Comparison of ENCODE assay signal across 15 cellular contexts in genomic region chr20:3013771-3014170, GRCh38. TPM values are rescaled to one million over a fixed set of nuclear protein-coding genes. Genes with fewer than 3 reads are reported as not detected.
DNase-seq lines count a peak whose midpoint lies in the region; ATAC-seq lines count a peak whose summit lies in the region.
"Had no signal": no experiment of that assay in that cellular context is flagged by ENCODE, and none has a peak within 500 bp of the region (broad histone marks: within the 10 kb centered on the region; RNA-seq: fewer than 3 reads in every experiment).

No MANE protein-coding gene starts in this region.

- no peak for DNase-seq in activated T-cell treated with anti-CD3 and anti-CD28 coated beads, Interleukin-2, amount 50 U/mL, for 24 hours
- no peak for DNase-seq in activated T-cell treated with anti-CD3 and anti-CD28 coated beads, Interleukin-2, amount 50 U/mL, for 48 hours
- DNase-seq in activated T-helper 1 cell treated with anti-CD3 and anti-CD28 coated beads, Interleukin-12 subunit alpha, Interleukin-12 subunit beta, Interleukin-2, Interleukin-4 antibody, amounts not matched to agents 30 ng/mL and 10 ng/mL and 1 ng/mL, durations not matched to agents 14 hours and 24 hours and 36 hours (ENCODE audit: low spot score): no peak
- no peak for DNase-seq in activated T-helper 2 cell treated with anti-CD3 and anti-CD28 coated beads, Interferon-gamma antibody, Interleukin-2, Interleukin-4, amounts not matched to agents 10 μg/mL and 5 μg/mL and 100 μg/mL, durations not matched to agents 14 hours and 24 hours and 36 hours (ENCODE audit: low spot score)
- DNase-seq in stimulated activated effector memory CD8-positive, alpha-beta T cell treated with anti-CD3 and anti-CD28 coated beads, Interleukin-12 subunit alpha, Interleukin-12 subunit beta, amount 100 ng/mL, for 72 hours (ENCODE audit: low spot score in 2 of 2): no peak
- DNase-seq in epidermal melanocyte (ENCODE audit: insufficient read length, low spot score): no peak
- DNase-seq: BE2C; CD4-positive, alpha-beta memory T cell; DMS153; DMS79 treated with DMSO at 0.1 percent for 48 hours; EL; GOT3; H9 had no signal

- no peaks in the 10 kb centered on the region for H3K9me3 Mint-ChIP-seq in activated T-cell treated with anti-CD3 and anti-CD28 coated beads, Interleukin-2, amount 50 U/mL, for 24 hours
- no peaks in the 10 kb centered on the region for H3K9me3 Mint-ChIP-seq in activated T-helper 1 cell treated with anti-CD3 and anti-CD28 coated beads, Interleukin-12 subunit alpha, Interleukin-12 subunit beta, Interleukin-2, Interleukin-4 antibody, amounts not matched to agents 30 ng/mL and 10 ng/mL and 1 ng/mL, durations not matched to agents 14 hours and 24 hours and 36 hours
- H3K9me3 Mint-ChIP-seq in activated T-helper 2 cell treated with anti-CD3 and anti-CD28 coated beads, Interferon-gamma antibody, Interleukin-2, Interleukin-4, amounts not matched to agents 10 μg/mL and 5 μg/mL and 100 μg/mL, durations not matched to agents 14 hours and 24 hours and 36 hours: no peaks in the 10 kb centered on the region
- H3K9me3 Mint-ChIP-seq in stimulated activated effector memory CD8-positive, alpha-beta T cell treated with anti-CD3 and anti-CD28 coated beads, Interleukin-12 subunit alpha, Interleukin-12 subunit beta, amount 100 ng/mL, for 72 hours: no peaks in the 10 kb centered on the region
- H3K9me3 Mint-ChIP-seq: CD4-positive, alpha-beta memory T cell had no signal

- H3K27ac Mint-ChIP-seq in activated T-cell treated with anti-CD3 and anti-CD28 coated beads, Interleukin-2, amount 50 U/mL, for 24 hours: peak overlapping the region; percentile 92
- peak overlapping the region; percentile 2 for H3K27ac Mint-ChIP-seq in activated T-helper 1 cell treated with anti-CD3 and anti-CD28 coated beads, Interleukin-12 subunit alpha, Interleukin-12 subunit beta, Interleukin-2, Interleukin-4 antibody, amounts not matched to agents 30 ng/mL and 10 ng/mL and 1 ng/mL, durations not matched to agents 14 hours and 24 hours and 36 hours
- H3K27ac Mint-ChIP-seq in activated T-helper 2 cell treated with anti-CD3 and anti-CD28 coated beads, Interferon-gamma antibody, Interleukin-2, Interleukin-4, amounts not matched to agents 10 μg/mL and 5 μg/mL and 100 μg/mL, durations not matched to agents 14 hours and 24 hours and 36 hours: peak overlapping the region; percentile 71
- H3K27ac Mint-ChIP-seq in stimulated activated effector memory CD8-positive, alpha-beta T cell treated with anti-CD3 and anti-CD28 coated beads, Interleukin-12 subunit alpha, Interleukin-12 subunit beta, amount 100 ng/mL, for 72 hours: peak overlapping the region; percentile 91
- H3K27ac Mint-ChIP-seq: H9 had no signal

- no peak for ATAC-seq in stimulated activated effector memory CD8-positive, alpha-beta T cell treated with anti-CD3 and anti-CD28 coated beads, Interleukin-12 subunit alpha, Interleukin-12 subunit beta, amount 100 ng/mL, for 72 hours
- ATAC-seq: A549 had no signal

- H3K36me3 Mint-ChIP-seq in activated T-cell treated with anti-CD3 and anti-CD28 coated beads, Interleukin-2, amount 50 U/mL, for 24 hours (ENCODE audit: low read depth): peaks cover 79% of the 10 kb centered on the region
- H3K36me3 Mint-ChIP-seq in activated T-helper 1 cell treated with anti-CD3 and anti-CD28 coated beads, Interleukin-12 subunit alpha, Interleukin-12 subunit beta, Interleukin-2, Interleukin-4 antibody, amounts not matched to agents 30 ng/mL and 10 ng/mL and 1 ng/mL, durations not matched to agents 14 hours and 24 hours and 36 hours (ENCODE audit: low read depth): peaks cover 38% of the 10 kb centered on the region
- H3K36me3 Mint-ChIP-seq in activated T-helper 2 cell treated with anti-CD3 and anti-CD28 coated beads, Interferon-gamma antibody, Interleukin-2, Interleukin-4, amounts not matched to agents 10 μg/mL and 5 μg/mL and 100 μg/mL, durations not matched to agents 14 hours and 24 hours and 36 hours (ENCODE audit: low read depth): peaks cover 61% of the 10 kb centered on the region
- H3K36me3 Mint-ChIP-seq in stimulated activated effector memory CD8-positive, alpha-beta T cell treated with anti-CD3 and anti-CD28 coated beads, Interleukin-12 subunit alpha, Interleukin-12 subunit beta, amount 100 ng/mL, for 72 hours: peaks cover 82% of the 10 kb centered on the region

- intact Hi-C loops in activated T-helper 1 cell treated with anti-CD3 and anti-CD28 coated beads, Interleukin-12 subunit alpha, Interleukin-12 subunit beta, Interleukin-2, Interleukin-4 antibody, amounts not matched to agents 30 ng/mL and 10 ng/mL and 1 ng/mL, durations not matched to agents 14 hours and 24 hours and 36 hours (cut with micrococcal nuclease): loop anchor here (1.0 to 5.0 kb wide), 2 partner anchors 102 to 261 kb away; no protein-coding TSS in a partner anchor
- intact Hi-C loops in activated T-helper 2 cell treated with anti-CD3 and anti-CD28 coated beads, Interferon-gamma antibody, Interleukin-2, Interleukin-4, amounts not matched to agents 10 μg/mL and 5 μg/mL and 100 μg/mL, durations not matched to agents 14 hours and 24 hours and 36 hours (cut with micrococcal nuclease): loop anchor here (1.0 to 10.0 kb wide), 6 partner anchors 29 to 489 kb away; partner anchors contain the start of gene PTPRA

- no peak overlapping the region for H3K4me3 Mint-ChIP-seq in activated T-cell treated with anti-CD3 and anti-CD28 coated beads, Interleukin-2, amount 50 U/mL, for 24 hours
- no peak overlapping the region for H3K4me3 Mint-ChIP-seq in activated T-helper 1 cell treated with anti-CD3 and anti-CD28 coated beads, Interleukin-12 subunit alpha, Interleukin-12 subunit beta, Interleukin-2, Interleukin-4 antibody, amounts not matched to agents 30 ng/mL and 10 ng/mL and 1 ng/mL, durations not matched to agents 14 hours and 24 hours and 36 hours
- H3K4me3 Mint-ChIP-seq in activated T-helper 2 cell treated with anti-CD3 and anti-CD28 coated beads, Interferon-gamma antibody, Interleukin-2, Interleukin-4, amounts not matched to agents 10 μg/mL and 5 μg/mL and 100 μg/mL, durations not matched to agents 14 hours and 24 hours and 36 hours (ENCODE audit: low read depth): no peak overlapping the region
- no peak overlapping the region for H3K4me3 Mint-ChIP-seq in stimulated activated effector memory CD8-positive, alpha-beta T cell treated with anti-CD3 and anti-CD28 coated beads, Interleukin-12 subunit alpha, Interleukin-12 subunit beta, amount 100 ng/mL, for 72 hours
- H3K4me3 Mint-ChIP-seq: CD4-positive, alpha-beta memory T cell; H9 had no signal

- no peaks in the 10 kb centered on the region for H3K27me3 Mint-ChIP-seq in activated T-cell treated with anti-CD3 and anti-CD28 coated beads, Interleukin-2, amount 50 U/mL, for 24 hours
- H3K27me3 Mint-ChIP-seq in activated T-helper 1 cell treated with anti-CD3 and anti-CD28 coated beads, Interleukin-12 subunit alpha, Interleukin-12 subunit beta, Interleukin-2, Interleukin-4 antibody, amounts not matched to agents 30 ng/mL and 10 ng/mL and 1 ng/mL, durations not matched to agents 14 hours and 24 hours and 36 hours (ENCODE audit: insufficient read depth): no peaks in the 10 kb centered on the region
- H3K27me3 Mint-ChIP-seq in activated T-helper 2 cell treated with anti-CD3 and anti-CD28 coated beads, Interferon-gamma antibody, Interleukin-2, Interleukin-4, amounts not matched to agents 10 μg/mL and 5 μg/mL and 100 μg/mL, durations not matched to agents 14 hours and 24 hours and 36 hours (ENCODE audit: low read depth): no peaks in the 10 kb centered on the region
- H3K27me3 Mint-ChIP-seq: CD4-positive, alpha-beta memory T cell had no signal

- peaks cover 76% of the 10 kb centered on the region for H3K4me1 Mint-ChIP-seq in activated T-cell treated with anti-CD3 and anti-CD28 coated beads, Interleukin-2, amount 50 U/mL, for 24 hours (ENCODE audit: low read depth)
- peaks cover 46% of the 10 kb centered on the region for H3K4me1 Mint-ChIP-seq in activated T-helper 1 cell treated with anti-CD3 and anti-CD28 coated beads, Interleukin-12 subunit alpha, Interleukin-12 subunit beta, Interleukin-2, Interleukin-4 antibody, amounts not matched to agents 30 ng/mL and 10 ng/mL and 1 ng/mL, durations not matched to agents 14 hours and 24 hours and 36 hours (ENCODE audit: low read depth)
- H3K4me1 Mint-ChIP-seq in activated T-helper 2 cell treated with anti-CD3 and anti-CD28 coated beads, Interferon-gamma antibody, Interleukin-2, Interleukin-4, amounts not matched to agents 10 μg/mL and 5 μg/mL and 100 μg/mL, durations not matched to agents 14 hours and 24 hours and 36 hours (ENCODE audit: low read depth): peaks cover 59% of the 10 kb centered on the region
- H3K4me1 Mint-ChIP-seq in stimulated activated effector memory CD8-positive, alpha-beta T cell treated with anti-CD3 and anti-CD28 coated beads, Interleukin-12 subunit alpha, Interleukin-12 subunit beta, amount 100 ng/mL, for 72 hours: peaks cover 46% of the 10 kb centered on the region
- H3K4me1 Mint-ChIP-seq: H9 had no signal

RNA-seq across cellular contexts. Expression of gene GNRH2, which starts 29.7 kb away (rescaled TPM):
- 2.1 and 2.3 TPM in 2 replicates for total RNA-seq in activated T-helper 1 cell treated with anti-CD3 and anti-CD28 coated beads, Interleukin-12 subunit alpha, Interleukin-12 subunit beta, Interleukin-2, Interleukin-4 antibody, amounts not matched to agents 30 ng/mL and 10 ng/mL and 1 ng/mL, durations not matched to agents 14 hours and 24 hours and 36 hours
- 3.4 and 3.7 TPM in 2 replicates for total RNA-seq in activated T-helper 2 cell treated with anti-CD3 and anti-CD28 coated beads, Interferon-gamma antibody, Interleukin-2, Interleukin-4, amounts not matched to agents 10 μg/mL and 5 μg/mL and 100 μg/mL, durations not matched to agents 14 hours and 24 hours and 36 hours
- total RNA-seq: HT-29 had no signal

RNA-seq across cellular contexts. Expression of gene MRPS26, which starts 32.1 kb away (rescaled TPM):
- total RNA-seq in activated T-helper 1 cell treated with anti-CD3 and anti-CD28 coated beads, Interleukin-12 subunit alpha, Interleukin-12 subunit beta, Interleukin-2, Interleukin-4 antibody, amounts not matched to agents 30 ng/mL and 10 ng/mL and 1 ng/mL, durations not matched to agents 14 hours and 24 hours and 36 hours: 106 and 114 TPM in 2 replicates
- 143 and 148 TPM in 2 replicates for total RNA-seq in activated T-helper 2 cell treated with anti-CD3 and anti-CD28 coated beads, Interferon-gamma antibody, Interleukin-2, Interleukin-4, amounts not matched to agents 10 μg/mL and 5 μg/mL and 100 μg/mL, durations not matched to agents 14 hours and 24 hours and 36 hours

RNA-seq across cellular contexts. Expression of gene OXT, which starts 57.6 kb away (rescaled TPM):
- total RNA-seq in activated T-helper 1 cell treated with anti-CD3 and anti-CD28 coated beads, Interleukin-12 subunit alpha, Interleukin-12 subunit beta, Interleukin-2, Interleukin-4 antibody, amounts not matched to agents 30 ng/mL and 10 ng/mL and 1 ng/mL, durations not matched to agents 14 hours and 24 hours and 36 hours: not detected in 2 replicates
- 0.55 TPM in 1 of 2 replicates, not detected in the other for total RNA-seq in activated T-helper 2 cell treated with anti-CD3 and anti-CD28 coated beads, Interferon-gamma antibody, Interleukin-2, Interleukin-4, amounts not matched to agents 10 μg/mL and 5 μg/mL and 100 μg/mL, durations not matched to agents 14 hours and 24 hours and 36 hours
- total RNA-seq: H9, HT-29 had no signal

Comparison
In these comparisons a context has a peak if more than half of its experiments do, and no peak if none do; other contexts are left out.
1. H3K27ac Mint-ChIP-seq: peak in every context shown above with its lines; median percentile 92 in activated T-cell treated with anti-CD3 and anti-CD28 coated beads, Interleukin-2, amount 50 U/mL, for 24 hours; 91 in stimulated activated effector memory CD8-positive, alpha-beta T cell treated with anti-CD3 and anti-CD28 coated beads, Interleukin-12 subunit alpha, Interleukin-12 subunit beta, amount 100 ng/mL, for 72 hours; 71 in activated T-helper 2 cell treated with anti-CD3 and anti-CD28 coated beads, Interferon-gamma antibody, Interleukin-2, Interleukin-4, amounts not matched to agents 10 μg/mL and 5 μg/mL and 100 μg/mL, durations not matched to agents 14 hours and 24 hours and 36 hours; 2 in activated T-helper 1 cell treated with anti-CD3 and anti-CD28 coated beads, Interleukin-12 subunit alpha, Interleukin-12 subunit beta, Interleukin-2, Interleukin-4 antibody, amounts not matched to agents 30 ng/mL and 10 ng/mL and 1 ng/mL, durations not matched to agents 14 hours and 24 hours and 36 hours.